ENCODE assay signal across 16 cellular contexts in genomic region chr20:53890434-53891305, GRCh38.
A peak's percentile ranks its signal among the peaks of the same experiment; 100 is the strongest.
DNase-seq lines count a peak whose midpoint lies in the region; FAIRE-seq and TF ChIP-seq lines count a peak whose summit lies in the region.
"Had no signal": no experiment of that assay in that cellular context is flagged by ENCODE, and none has a peak within 500 bp of the region (broad histone marks: within the 10 kb centered on the region; RNA-seq: fewer than 3 reads in every experiment).

No MANE protein-coding gene starts in this region.

- H2AFZ ChIP-seq in mesenchymal stem cell (ENCODE audit: low read depth, low read length) = no peak overlapping the region

- peak overlapping the region; percentile 68 to 92 for H3K4ac ChIP-seq in mesenchymal stem cell (ENCODE audit: low read depth in 1 of 2, low read length in 2 of 2)

- H3K9ac ChIP-seq in adipocyte (ENCODE audit: low read length) (peak overlapping the region; percentile 74), mesenchymal stem cell (ENCODE audit: low read length) (peak overlapping the region; percentile 53)

- peak overlapping the region; percentile 92 for H2BK15ac ChIP-seq in mesenchymal stem cell (ENCODE audit: low read depth, poor library complexity, severe bottlenecking)

- CTCF ChIA-PET in Calu3 (lab: Charles Lee) = interaction anchor here (0.6 to 0.7 kb wide), 2 partner anchors 26 to 152 kb away, joined by 3 read pairs; no protein-coding TSS in a partner anchor
- CTCF ChIA-PET in CD8-positive, alpha-beta memory T cell (lab: Charles Lee) = no interaction called here

- H3K27ac ChIP-seq in mesenchymal stem cell (ENCODE audit: low read length, poor library complexity, severe bottlenecking) (no peak overlapping the region), thyroid gland (no peak overlapping the region)
- no peak overlapping the region for H3K27ac ChIP-seq in CD8-positive, alpha-beta memory T cell (ENCODE audit: low read depth, low read length)
- H3K27ac ChIP-seq: WERI-Rb-1 had no signal

- H3K4me2 ChIP-seq in mesenchymal stem cell (ENCODE audit: low read length, poor library complexity, severe bottlenecking) = no peak overlapping the region

- no peaks in the 10 kb centered on the region for H3K36me3 ChIP-seq in adipocyte (ENCODE audit: control insufficient read depth, insufficient read depth, low read length, severe bottlenecking)
- peaks cover 0 to 2% of the 10 kb centered on the region in 2 experiments for H3K36me3 ChIP-seq in mesenchymal stem cell (ENCODE audit: control insufficient read depth in 1 of 2, insufficient read depth in 2 of 2, low read depth in 1 of 2, low read length in 2 of 2)
- H3K36me3 ChIP-seq in thyroid gland = no peaks in the 10 kb centered on the region
- no peaks in the 10 kb centered on the region for H3K36me3 ChIP-seq in CD8-positive, alpha-beta memory T cell (ENCODE audit: insufficient read depth, low read length)
- H3K36me3 ChIP-seq: adrenal gland, neutrophil, WERI-Rb-1 had no signal

- H3K9me3 ChIP-seq in adipocyte (ENCODE audit: control insufficient read depth, low read length) (no peaks in the 10 kb centered on the region), mesenchymal stem cell (ENCODE audit: control insufficient read depth, low read length) (peaks cover 8% of the 10 kb centered on the region), thyroid gland (no peaks in the 10 kb centered on the region)
- H3K9me3 ChIP-seq in CD8-positive, alpha-beta memory T cell (ENCODE audit: low read length) = no peaks in the 10 kb centered on the region
- H3K9me3 ChIP-seq: adrenal gland, neutrophil had no signal

- H3K4me1 ChIP-seq in adipocyte (ENCODE audit: control insufficient read depth, insufficient read depth, low read length) = peaks cover 31% of the 10 kb centered on the region
- H3K4me1 ChIP-seq in mesenchymal stem cell (ENCODE audit: control insufficient read depth, insufficient read depth, low read depth, low read length) = peaks cover 5% of the 10 kb centered on the region
- H3K4me1 ChIP-seq in thyroid gland = no peaks in the 10 kb centered on the region
- peaks cover 17% of the 10 kb centered on the region for H3K4me1 ChIP-seq in CD8-positive, alpha-beta memory T cell (ENCODE audit: insufficient read depth, low read length)
- H3K4me1 ChIP-seq: adrenal gland had no signal

- no peak overlapping the region for H3K4me3 Mint-ChIP-seq in Calu3 (ENCODE audit: low read depth, unreplicated experiment)
- H3K4me3 Mint-ChIP-seq in CD8-positive, alpha-beta memory T cell = no peak overlapping the region
- H3K4me3 Mint-ChIP-seq: CD4-positive, alpha-beta T cell; immature natural killer cell; mesothelial cell of epicardium; stimulated activated effector memory CD8-positive, alpha-beta T cell treated with anti-CD3 and anti-CD28 coated beads, Interleukin-12 subunit alpha, Interleukin-12 subunit beta, amount 100 ng/mL, for 72 hours had no signal

- no peak for TF ChIP-seq POLR2A in thyroid gland (IDR thresholded peaks at IDR 0.05)

- no peak overlapping the region for H2BK5ac ChIP-seq in mesenchymal stem cell (ENCODE audit: low read depth, low read length, poor library complexity, severe bottlenecking)

- H4K91ac ChIP-seq in mesenchymal stem cell (ENCODE audit: low read length) = peak overlapping the region; percentile 93

- DNase-seq in Calu3 (peak; percentile 59), HTR-8/SVneo (ENCODE audit: insufficient read length, low spot score) (no peak), adipocyte (ENCODE audit: low read depth) (no peak), mesenchymal stem cell (no peak), thyroid gland (no peak), NCI-H1105 treated with DMSO at 0.1 percent for 48 hours (lab: John Stamatoyannopoulos, UW) (no peak)
- DNase-seq in CD8-positive, alpha-beta memory T cell = no peak
- DNase-seq: CD4-positive, alpha-beta T cell; immature natural killer cell; NCI-H446 treated with DMSO at 0.1 percent for 48 hours had no signal

- peak overlapping the region; percentile 64 for H2AK5ac ChIP-seq in mesenchymal stem cell (ENCODE audit: low read length, severe bottlenecking)

- H3K4me3 ChIP-seq in adipocyte (ENCODE audit: low read length) (peak overlapping the region; percentile 58), mesenchymal stem cell (ENCODE audit: insufficient read depth in 1 of 2, low read depth in 1 of 2, low read length in 2 of 2) (peak overlapping the region in 1 of 2 experiments; percentile 52), thyroid gland (replicated peaks in 1 of 3) (no peak overlapping the region)
- H3K4me3 ChIP-seq in CD8-positive, alpha-beta memory T cell (ENCODE audit: low read length) = no peak overlapping the region
- H3K4me3 ChIP-seq: adrenal gland had no signal

- TF ChIP-seq CTCF in Calu3 (IDR thresholded peaks at IDR 0.05; ENCODE audit: unreplicated experiment) (no peak), thyroid gland (IDR thresholded peaks at IDR 0.05) (no peak)

- H3K27me3 Mint-ChIP-seq in Calu3 (ENCODE audit: unreplicated experiment) = no peaks in the 10 kb centered on the region
- no peaks in the 10 kb centered on the region for H3K27me3 Mint-ChIP-seq in CD8-positive, alpha-beta memory T cell
- H3K27me3 Mint-ChIP-seq: CD4-positive, alpha-beta T cell had no signal

- peak; percentile 65 for FAIRE-seq in HTR-8/SVneo (lab: Jason Lieb, UNC)
- FAIRE-seq: GM12891 had no signal

- POLR2A ChIA-PET in CD8-positive, alpha-beta memory T cell (lab: Charles Lee) = no interaction called here

- no TSS peak for BruUV-seq in Calu3 (replicated peaks; lab: Mats Ljungman, UMichigan)

- H3K4me1 Mint-ChIP-seq in Calu3 (ENCODE audit: low read depth, unreplicated experiment) = peaks cover 35% of the 10 kb centered on the region
- peaks cover 27 to 56% (median 56%) of the 10 kb centered on the region in 3 donors for H3K4me1 Mint-ChIP-seq in CD8-positive, alpha-beta memory T cell

- peak overlapping the region; percentile 61 to 84 for H3K18ac ChIP-seq in mesenchymal stem cell (ENCODE audit: low read depth in 1 of 2, low read length in 2 of 2)

- no peak overlapping the region for H3K14ac ChIP-seq in mesenchymal stem cell (ENCODE audit: low read length in 2 of 2)

- H4K8ac ChIP-seq in mesenchymal stem cell (ENCODE audit: low read length) = peak overlapping the region; percentile 46

- no peaks in the 10 kb centered on the region for H3K79me1 ChIP-seq in mesenchymal stem cell (replicated peaks; ENCODE audit: low read length, poor library complexity, severe bottlenecking)

- 84% methylated on average over 5 of the region's 6 CpGs for WGBS in mesenchymal stem cell
- 86 to 92% methylated on average over 6 of the region's 6 CpGs for WGBS in thyroid gland, 2 donors

- H2BK12ac ChIP-seq in mesenchymal stem cell (ENCODE audit: low read length in 2 of 2) = peak overlapping the region; percentile 65 to 90

- no peak overlapping the region for H2BK120ac ChIP-seq in mesenchymal stem cell (ENCODE audit: low read depth, low read length)

- intact Hi-C loops in Calu3 (cut with micrococcal nuclease; ENCODE audit: unreplicated experiment) = no loop called here
- intact Hi-C loops in thyroid gland (cut with DNase I) = no loop called here

- no peaks in the 10 kb centered on the region for H3K27me3 ChIP-seq in adipocyte (replicated peaks; ENCODE audit: control insufficient read depth, insufficient read depth, low read length)
- no peaks in the 10 kb centered on the region for H3K27me3 ChIP-seq in mesenchymal stem cell (ENCODE audit: control insufficient read depth in 1 of 2, insufficient read depth in 1 of 2, low read length in 2 of 2)
- H3K27me3 ChIP-seq in thyroid gland = no peaks in the 10 kb centered on the region
- H3K27me3 ChIP-seq in CD8-positive, alpha-beta memory T cell (ENCODE audit: insufficient read depth, low read length, poor library complexity, severe bottlenecking) = no peaks in the 10 kb centered on the region
- H3K27me3 ChIP-seq: adrenal gland, neutrophil had no signal

- H3K9me3 Mint-ChIP-seq in Calu3 (ENCODE audit: low read depth, unreplicated experiment) = peaks cover 3% of the 10 kb centered on the region
- no peaks in the 10 kb centered on the region for H3K9me3 Mint-ChIP-seq in CD8-positive, alpha-beta memory T cell
- H3K9me3 Mint-ChIP-seq: CD4-positive, alpha-beta T cell; immature natural killer cell; stimulated activated effector memory CD8-positive, alpha-beta T cell treated with anti-CD3 and anti-CD28 coated beads, Interleukin-12 subunit alpha, Interleukin-12 subunit beta, amount 100 ng/mL, for 72 hours had no signal

- no peak overlapping the region for H3K27ac Mint-ChIP-seq in Calu3 (ENCODE audit: unreplicated experiment)
- H3K27ac Mint-ChIP-seq in CD8-positive, alpha-beta memory T cell = peak overlapping the region in 1 of 8 donors; percentile 33
- H3K27ac Mint-ChIP-seq: CD4-positive, alpha-beta T cell; mesothelial cell of epicardium; stimulated activated effector memory CD8-positive, alpha-beta T cell treated with anti-CD3 and anti-CD28 coated beads, Interleukin-12 subunit alpha, Interleukin-12 subunit beta, amount 100 ng/mL, for 72 hours had no signal

- H3K23ac ChIP-seq in mesenchymal stem cell (ENCODE audit: low read length in 2 of 2) = peak overlapping the region in 1 of 2 experiments; percentile 23

- no peaks in the 10 kb centered on the region for H3K36me3 Mint-ChIP-seq in Calu3 (ENCODE audit: insufficient read depth, unreplicated experiment)
- no peaks in the 10 kb centered on the region for H3K36me3 Mint-ChIP-seq in CD8-positive, alpha-beta memory T cell
- H3K36me3 Mint-ChIP-seq: immature natural killer cell, mesothelial cell of epicardium had no signal
